In the genomic region with DNA sequence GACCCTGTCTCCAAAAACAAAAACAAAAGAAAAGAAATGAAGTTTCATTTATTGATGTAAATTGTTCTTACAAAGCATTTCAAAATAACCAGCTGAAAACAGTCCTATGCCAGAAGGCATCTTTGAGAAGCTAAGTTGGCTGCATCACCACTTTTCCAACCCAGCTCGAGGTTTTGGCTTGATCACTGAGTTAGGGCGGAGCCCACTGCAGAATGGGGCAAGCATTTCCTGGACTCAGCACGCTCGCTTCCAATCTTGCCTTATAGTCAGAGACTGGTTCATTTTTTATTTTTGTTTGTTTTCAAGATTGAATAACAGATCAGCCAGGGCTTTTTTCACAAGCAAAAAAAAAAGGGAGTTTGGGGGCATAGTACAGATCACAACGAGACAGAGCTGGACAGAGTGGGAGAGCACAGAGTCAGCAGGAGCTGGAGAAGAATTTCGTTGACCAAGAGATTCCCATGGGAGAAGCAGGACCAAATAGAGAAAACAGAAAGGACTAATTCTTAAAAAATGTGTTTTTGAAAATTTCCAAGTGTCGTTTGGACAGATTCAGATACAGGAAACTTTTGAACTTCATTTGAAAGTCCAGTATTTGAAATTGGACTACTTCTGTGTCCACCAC, we compare ENCODE assay signal across 16 cellular contexts. TPM values are rescaled to one million over a fixed set of nuclear protein-coding genes. Genes with fewer than 3 reads are reported as not detected.
DNase-seq lines count a peak whose midpoint lies in the region; ATAC-seq, FAIRE-seq and TF ChIP-seq lines count a peak whose summit lies in the region.
"Had no signal": no experiment of that assay in that cellular context is flagged by ENCODE, and none has a peak within 500 bp of the region (broad histone marks: within the 10 kb centered on the region; RNA-seq: fewer than 3 reads in every experiment).

No MANE protein-coding gene starts in this region.

- TF ChIP-seq CTCF in heart left ventricle (IDR thresholded peaks at IDR 0.05) (no peak), pancreas (IDR thresholded peaks at IDR 0.05) (no peak)

- no peak for FAIRE-seq in pancreas (lab: Jason Lieb, UNC)
- FAIRE-seq in GM12892 (lab: Jason Lieb, UNC): no peak
- FAIRE-seq: K562 had no signal

- peak overlapping the region in 1 of 12 donors; percentile 1 for H3K4me3 ChIP-seq in heart left ventricle
- H3K4me3 ChIP-seq in pancreas: no peak overlapping the region
- H3K4me3 ChIP-seq: K562 had no signal

- H3K36me3 ChIP-seq in heart left ventricle (no peaks in the 10 kb centered on the region), pancreas (no peaks in the 10 kb centered on the region)

- TF ChIP-seq POLR2A in heart left ventricle (IDR thresholded peaks at IDR 0.05): no peak
- no peak for TF ChIP-seq POLR2A in GM12892 (IDR thresholded peaks at IDR 0.05; ENCODE audit: low read depth, low read length)

- H3K4me1 ChIP-seq in heart left ventricle (peaks cover 0 to 46% (median 27%) of the 10 kb centered on the region in 12 donors), pancreas (no peaks in the 10 kb centered on the region)

- H3K9me3 ChIP-seq in heart left ventricle (no peaks in the 10 kb centered on the region), pancreas (no peaks in the 10 kb centered on the region)

- peak overlapping the region in 11 of 12 donors; percentile 51 to 83 (median 70) for H3K27ac ChIP-seq in heart left ventricle
- H3K27ac ChIP-seq in pancreas: peak overlapping the region in 1 of 4 donors; percentile 9
- H3K27ac ChIP-seq: 22Rv1 had no signal

- 34 to 53% (median 43%) methylated on average over 7 of the region's 7 CpGs for WGBS in heart left ventricle, 4 donors
- WGBS in pancreas, 2 donors: 41 to 52% methylated on average over 7 of the region's 7 CpGs

- intact Hi-C loops in heart left ventricle (cut with DNase I) (no loop called here), pancreas (cut with DNase I) (no loop called here)

- peak; percentile 31 for DNase-seq in activated effector memory CD4-positive, alpha-beta T cell treated with anti-CD3 and anti-CD28 coated beads, Interleukin-2, amount 50 U/mL, for 16 hours
- DNase-seq in activated effector memory CD4-positive, alpha-beta T cell treated with Interleukin-2 at 50 U/mL for 16 hours: no peak
- DNase-seq in heart left ventricle (peak in 1 of 5 donors; percentile 69), pancreas (no peak), GM12892 (ENCODE audit: insufficient read length) (no peak), NCI-H345 (lab: John Stamatoyannopoulos, UW) (no peak)
- DNase-seq: hippocampal formation; mesendoderm; NCI-H1694; NCI-H774; SHP77; stimulated activated naive CD8-positive, alpha-beta T cell treated with anti-CD3 and anti-CD28 coated beads, Interleukin-15, Interleukin-2, amounts not matched to agents 100 U/mL and 50 U/mL, for 24 hours had no signal

- H3K27me3 ChIP-seq in heart left ventricle (no peaks in the 10 kb centered on the region), pancreas (no peaks in the 10 kb centered on the region)

- peak; percentile 40 to 76 (median 64) for ATAC-seq in heart left ventricle
- peak in 3 of 4 donors; percentile 47 to 56 (median 55) for ATAC-seq in pancreas
- ATAC-seq in GM18519 (IDR thresholded peaks at IDR 0.05; ENCODE audit: low FRiP score, unreplicated experiment): no peak
- no peak for ATAC-seq in GM18868 (IDR thresholded peaks at IDR 0.05; ENCODE audit: unreplicated experiment)
- ATAC-seq: K562; stimulated activated naive CD8-positive, alpha-beta T cell treated with anti-CD3 and anti-CD28 coated beads, Interleukin-15, Interleukin-2, amounts not matched to agents 100 U/mL and 50 U/mL, for 24 hours had no signal

RNA-seq across cellular contexts. Expression of a gene that starts 23.5 kb away (rescaled TPM):
- total RNA-seq in heart left ventricle (100 to 1,000 TPM in 8 of 9 donors, 10 to 100 TPM in 1; 92.4 to 385 (median 143) TPM), pancreas (100 to 1,000 TPM in 1 of 6 donors, 10 to 100 TPM in 5; 22.9 to 101 (median 41.9) TPM)
- polyA plus RNA-seq in heart left ventricle (100 to 1,000 TPM; 149 to 157 TPM), pancreas (100 to 1,000 TPM in 1 of 2 donors, 10 to 100 TPM in 1; 97.4 to 131 TPM)
- polyA plus RNA-seq in GM12892 (2012; ENCODE audit: missing spikeins): not detected

Comparison
In these comparisons a context has a peak if more than half of its experiments do, and no peak if none do; other contexts are left out.
1. ATAC-seq: peak in heart left ventricle (4 of 4) and pancreas (3 of 4); none in GM18519 (single experiment) and GM18868 (single experiment).